In the genomic region with DNA sequence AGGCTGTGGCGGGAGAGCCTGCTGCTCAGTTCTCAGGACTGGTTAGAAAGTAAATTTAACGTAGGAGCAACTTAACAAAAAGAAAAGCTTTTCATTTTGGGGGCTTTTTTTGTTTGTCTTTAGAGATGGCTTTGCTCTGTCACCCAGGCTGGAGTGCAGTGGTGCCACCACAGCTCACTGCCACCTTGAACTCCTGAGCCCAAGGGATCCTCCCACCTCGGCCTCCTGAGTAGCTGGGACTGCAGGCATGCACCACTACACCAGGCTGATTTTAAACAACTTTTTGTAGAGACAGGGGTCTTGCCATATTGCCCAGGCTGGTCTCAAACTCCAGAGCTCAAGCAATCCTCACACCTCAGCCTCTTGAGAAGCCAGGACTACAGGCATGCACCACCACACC, we compare ENCODE assay signal across 18 cellular contexts.
DNase-seq lines count a peak whose midpoint lies in the region; ATAC-seq and TF ChIP-seq lines count a peak whose summit lies in the region.
"Had no signal": no experiment of that assay in that cellular context is flagged by ENCODE, and none has a peak within 500 bp of the region (broad histone marks: within the 10 kb centered on the region; RNA-seq: fewer than 3 reads in every experiment).

No MANE protein-coding gene starts in this region.

- H2AFZ ChIP-seq in DND-41 (ENCODE audit: low read depth, low read length): no peak overlapping the region

- H3K27me3 Mint-ChIP-seq in CD4-positive, alpha-beta T cell: no peaks in the 10 kb centered on the region
- no peaks in the 10 kb centered on the region for H3K27me3 Mint-ChIP-seq in activated naive CD8-positive, alpha-beta T cell treated with anti-CD3 and anti-CD28 coated beads for 36 hours

- no peak for TF ChIP-seq CTCF in CD4-positive, alpha-beta T cell (IDR thresholded peaks at IDR 0.05)
- TF ChIP-seq CTCF in DND-41 (IDR thresholded peaks at IDR 0.05; ENCODE audit: borderline replicate concordance, extremely low read depth, low read length, poor library complexity, severe bottlenecking): no peak
- no peak for TF ChIP-seq CTCF in psoas muscle (IDR thresholded peaks at IDR 0.05)
- no peak for TF ChIP-seq CTCF in foreskin fibroblast (IDR thresholded peaks at IDR 0.05; ENCODE audit: low read depth, low read length)

- peaks cover 39% of the 10 kb centered on the region for H3K4me1 ChIP-seq in DND-41 (ENCODE audit: insufficient read depth, low read length)
- peaks cover 41% of the 10 kb centered on the region for H3K4me1 ChIP-seq in psoas muscle
- H3K4me1 ChIP-seq: ascending aorta, testis had no signal

- 93 to 100% (median 99%) methylated on average over 2 to 3 of the region's 3 CpGs for WGBS in psoas muscle, 3 donors

- H3K36me3 ChIP-seq in DND-41 (ENCODE audit: insufficient read depth, low read length) (peaks cover 8% of the 10 kb centered on the region), psoas muscle (ENCODE audit: insufficient read depth in 1 of 2, low read depth in 1 of 2) (peaks cover 0 to 7% of the 10 kb centered on the region in 2 donors)
- H3K36me3 ChIP-seq: neutrophil had no signal

- H3K4me1 Mint-ChIP-seq in CD4-positive, alpha-beta T cell (ENCODE audit: low read depth): peaks cover 57% of the 10 kb centered on the region
- peaks cover 41% of the 10 kb centered on the region for H3K4me1 Mint-ChIP-seq in activated naive CD8-positive, alpha-beta T cell treated with anti-CD3 and anti-CD28 coated beads for 36 hours

- no peaks in the 10 kb centered on the region for H3K9me3 Mint-ChIP-seq in CD4-positive, alpha-beta T cell
- H3K9me3 Mint-ChIP-seq in activated naive CD8-positive, alpha-beta T cell treated with anti-CD3 and anti-CD28 coated beads for 36 hours: peaks cover 7% of the 10 kb centered on the region

- intact Hi-C loops in CD4-positive, alpha-beta T cell (cut with DNase I, micrococcal nuclease): no loop called here
- intact Hi-C loops in psoas muscle (cut with DNase I): loop anchor here in 1 of 2 donors (5.0 kb wide), 2 partner anchors 43 to 78 kb away; no protein-coding TSS in a partner anchor

- H3K4me3 ChIP-seq in DND-41 (ENCODE audit: low read depth in 1 of 2, low read length in 2 of 2) (no peak overlapping the region), psoas muscle (no peak overlapping the region), foreskin fibroblast (ENCODE audit: low read depth in 1 of 2, low read length in 2 of 2) (no peak overlapping the region)
- H3K4me3 ChIP-seq: ascending aorta, lung, testis had no signal

- H3K79me2 ChIP-seq in DND-41 (ENCODE audit: insufficient read depth, low read length): peaks cover 16% of the 10 kb centered on the region

- H3K4me2 ChIP-seq in DND-41 (ENCODE audit: insufficient read depth, low read length): no peak overlapping the region

- CTCF ChIA-PET in CD4-positive, alpha-beta T cell (lab: Charles Lee): no interaction called here

- no peak overlapping the region for H3K9ac ChIP-seq in DND-41 (ENCODE audit: low read depth, low read length)

- no peaks in the 10 kb centered on the region for H4K20me1 ChIP-seq in DND-41 (ENCODE audit: insufficient read depth, low read length)

- H3K9me3 ChIP-seq in CD4-positive, alpha-beta T cell (ENCODE audit: control insufficient read depth, low read length): no peaks in the 10 kb centered on the region
- H3K9me3 ChIP-seq in DND-41 (ENCODE audit: insufficient read depth, low read length, severe bottlenecking) (no peaks in the 10 kb centered on the region), psoas muscle (no peaks in the 10 kb centered on the region)
- H3K9me3 ChIP-seq: ascending aorta, neutrophil, testis had no signal

- no peak for ATAC-seq in CD4-positive, alpha-beta T cell (ENCODE audit: poor library complexity)
- ATAC-seq in DND-41 (ENCODE audit: insufficient read depth, low read depth) (no peak), psoas muscle (no peak), GM18868 (IDR thresholded peaks at IDR 0.05; ENCODE audit: unreplicated experiment) (no peak)
- ATAC-seq: Panc1 had no signal

- no peak overlapping the region for H3K4me3 Mint-ChIP-seq in CD4-positive, alpha-beta T cell
- no peak overlapping the region for H3K4me3 Mint-ChIP-seq in activated naive CD8-positive, alpha-beta T cell treated with anti-CD3 and anti-CD28 coated beads for 36 hours

- POLR2A ChIA-PET in CD4-positive, alpha-beta T cell (lab: Charles Lee): no interaction called here

- peak in 1 of 10 experiments; percentile 19 for DNase-seq in CD4-positive, alpha-beta T cell
- DNase-seq in DND-41 (no peak), psoas muscle (no peak), foreskin fibroblast (no peak), medulla oblongata (ENCODE audit: extremely low spot score) (no peak)
- no peak for DNase-seq in activated naive CD8-positive, alpha-beta T cell treated with anti-CD3 and anti-CD28 coated beads for 36 hours
- DNase-seq: activated CD4-positive, CD25-positive, alpha-beta regulatory T cell treated with anti-CD3 and anti-CD28 coated beads, Interleukin-2, amount 50 U/mL, for 72 hours; activated gamma-delta T cell; NCI-H1048; NCI-H1694 treated with DMSO at 0.1 percent for 48 hours; NCI-H2171; NK-92 treated with Interleukin-12 subunit alpha and Interleukin-12 subunit beta, amount 100 ng/mL, for 24 hours; testis had no signal

- H3K27me3 ChIP-seq in CD4-positive, alpha-beta T cell (ENCODE audit: control insufficient read depth, insufficient read depth, low read length): no peaks in the 10 kb centered on the region
- H3K27me3 ChIP-seq in DND-41 (ENCODE audit: insufficient read depth, low read length, poor library complexity): no peaks in the 10 kb centered on the region
- no peaks in the 10 kb centered on the region for H3K27me3 ChIP-seq in psoas muscle (ENCODE audit: insufficient read depth in 3 of 3, low read length in 2 of 3)
- H3K27me3 ChIP-seq: ascending aorta, neutrophil, testis had no signal

- H3K36me3 Mint-ChIP-seq in CD4-positive, alpha-beta T cell (ENCODE audit: low read depth): peaks cover 26% of the 10 kb centered on the region
- H3K36me3 Mint-ChIP-seq in activated naive CD8-positive, alpha-beta T cell treated with anti-CD3 and anti-CD28 coated beads for 36 hours: peaks cover 32% of the 10 kb centered on the region

- H3K27ac Mint-ChIP-seq in CD4-positive, alpha-beta T cell: peak overlapping the region; percentile 96
- peak overlapping the region; percentile 66 for H3K27ac Mint-ChIP-seq in activated naive CD8-positive, alpha-beta T cell treated with anti-CD3 and anti-CD28 coated beads for 36 hours

- no peak overlapping the region for H3K27ac ChIP-seq in CD4-positive, alpha-beta T cell (ENCODE audit: low read depth, low read length)
- H3K27ac ChIP-seq in DND-41 (ENCODE audit: low read length): peak overlapping the region; percentile 82
- peak overlapping the region; percentile 98 for H3K27ac ChIP-seq in psoas muscle
- H3K27ac ChIP-seq: ascending aorta, neutrophil, testis had no signal
